In genomic region chr12:108664338-108665258, GRCh38 we compare ENCODE assay signal across 1 cellular context.
TF ChIP-seq lines count a peak whose summit lies in the region.

No MANE protein-coding gene starts in this region.

TF ChIP-seq in HepG2, 621 proteins besides CTCF, POLR2A, EP300 and RAD21 (continued from another document and continues in another):
- TF ChIP-seq MIER3 (CRISPR knock-in tag; IDR thresholded peaks at IDR 0.05; ENCODE audit: borderline replicate concordance) (no peak; the same call in 1 of the 2 replicates), SMARCC2 (IDR thresholded peaks at IDR 0.05) (no peak), NFATC3 (CRISPR knock-in tag; IDR thresholded peaks at IDR 0.05) (no peak), SALL2 (CRISPR knock-in tag; IDR thresholded peaks at IDR 0.05) (no peak), SOX5 (CRISPR knock-in tag; IDR thresholded peaks at IDR 0.05; ENCODE audit: borderline replicate concordance) (peak; percentile 58), ZNF607 (CRISPR knock-in tag; IDR thresholded peaks at IDR 0.05; ENCODE audit: borderline replicate concordance) (0 out of 2 replicates have a peak, but pooled peaks have one; percentile 24), ZNF207 (IDR thresholded peaks at IDR 0.05; ENCODE audit: borderline replicate concordance) (no peak), CHD2 (IDR thresholded peaks at IDR 0.05; ENCODE audit: low read depth, low read length) (no peak), ZBTB34 (CRISPR knock-in tag; IDR thresholded peaks at IDR 0.05) (no peak), ERF (CRISPR knock-in tag; IDR thresholded peaks at IDR 0.05) (peak; percentile 74; the same call in 1 of the 2 replicates), MIXL1 (CRISPR knock-in tag; IDR thresholded peaks at IDR 0.05) (peak; percentile 84), TAF15 (IDR thresholded peaks at IDR 0.05; ENCODE audit: low read depth, low read length, poor library complexity, severe bottlenecking) (no peak), ZNF138 (CRISPR knock-in tag; IDR thresholded peaks at IDR 0.05; ENCODE audit: low read depth) (no peak), ZNF121 (CRISPR knock-in tag; IDR thresholded peaks at IDR 0.05) (no peak), KMT2B (CRISPR knock-in tag; IDR thresholded peaks at IDR 0.05) (peak; percentile 41), ZNF614 (CRISPR knock-in tag; IDR thresholded peaks at IDR 0.05; ENCODE audit: borderline replicate concordance) (no peak), ZNF510 (CRISPR knock-in tag; IDR thresholded peaks at IDR 0.05; ENCODE audit: low read depth) (no peak), ZNF737 (CRISPR knock-in tag; IDR thresholded peaks at IDR 0.05; ENCODE audit: borderline replicate concordance) (no peak), ZBTB7B (CRISPR knock-in tag; IDR thresholded peaks at IDR 0.05) (no peak), TOE1 (CRISPR knock-in tag; IDR thresholded peaks at IDR 0.05) (no peak), ZNF280B (CRISPR knock-in tag; IDR thresholded peaks at IDR 0.05; ENCODE audit: borderline replicate concordance) (no peak), MEIS1 (CRISPR knock-in tag; IDR thresholded peaks at IDR 0.05; ENCODE audit: borderline replicate concordance) (0 out of 2 replicates have a peak, but pooled peaks have one; percentile 38), ZEB1 (IDR thresholded peaks at IDR 0.05; ENCODE audit: insufficient replicate concordance, low read depth) (no peak), HNRNPK (IDR thresholded peaks at IDR 0.05; ENCODE audit: low read depth, low read length, poor library complexity, severe bottlenecking) (no peak), ZFP41 (CRISPR knock-in tag; IDR thresholded peaks at IDR 0.05; ENCODE audit: borderline replicate concordance) (no peak), HNF4A (CRISPR knock-in tag; IDR thresholded peaks at IDR 0.05) (peak; percentile 90), ZNF704 (CRISPR knock-in tag; IDR thresholded peaks at IDR 0.05; ENCODE audit: borderline replicate concordance) (no peak), SMC3 (IDR thresholded peaks at IDR 0.05; ENCODE audit: low read length) (peak; percentile 99), ZBTB40 (IDR thresholded peaks at IDR 0.05) (no peak), ZBTB40 (CRISPR knock-in tag; IDR thresholded peaks at IDR 0.05) (no peak), ETV5 (CRISPR knock-in tag; IDR thresholded peaks at IDR 0.05; ENCODE audit: borderline replicate concordance) (peak; percentile 82; the same call in 1 of the 2 replicates), JUNB (CRISPR knock-in tag; IDR thresholded peaks at IDR 0.05; ENCODE audit: borderline replicate concordance) (peak; percentile 61; the same call in 1 of the 2 replicates), RBAK (CRISPR knock-in tag; IDR thresholded peaks at IDR 0.05) (no peak), SP4 (CRISPR knock-in tag; IDR thresholded peaks at IDR 0.05) (no peak), ZNF639 (CRISPR knock-in tag; conservative IDR thresholded peaks at IDR 0.05) (no peak), ZNF776 (CRISPR knock-in tag; IDR thresholded peaks at IDR 0.05) (no peak), ZFP62 (CRISPR knock-in tag; IDR thresholded peaks at IDR 0.05) (no peak), NCOA1 (CRISPR knock-in tag; IDR thresholded peaks at IDR 0.05) (no peak), ZFP91 (CRISPR knock-in tag; IDR thresholded peaks at IDR 0.05; ENCODE audit: borderline replicate concordance) (no peak), HIVEP1 (CRISPR knock-in tag; IDR thresholded peaks at IDR 0.05) (no peak), TBP (CRISPR knock-in tag; IDR thresholded peaks at IDR 0.05) (no peak), ZGPAT (CRISPR knock-in tag; IDR thresholded peaks at IDR 0.05) (peak; percentile 78; the same call in 1 of the 2 replicates), THRA (CRISPR knock-in tag; IDR thresholded peaks at IDR 0.05; ENCODE audit: borderline replicate concordance) (no peak), PPARG (CRISPR knock-in tag; conservative IDR thresholded peaks at IDR 0.05) (peak; percentile 47; the same call in 1 of the 2 replicates), HCFC1 (IDR thresholded peaks at IDR 0.05; ENCODE audit: low read depth, low read length) (no peak), ZNF331 (CRISPR knock-in tag; IDR thresholded peaks at IDR 0.05) (peak; percentile 39), ZNF484 (CRISPR knock-in tag; IDR thresholded peaks at IDR 0.05; ENCODE audit: borderline replicate concordance, low read depth) (no peak), DMAP1 (CRISPR knock-in tag; IDR thresholded peaks at IDR 0.05) (peak; percentile 50)
